10 cellular contexts compared by ENCODE assay signal in genomic region chr2:1743396-1744150, GRCh38. TPM values are rescaled to one million over a fixed set of nuclear protein-coding genes. Genes with fewer than 3 reads are reported as not detected.
DNase-seq lines count a peak whose midpoint lies in the region; ATAC-seq and TF ChIP-seq lines count a peak whose summit lies in the region.
"Had no signal": no experiment of that assay in that cellular context is flagged by ENCODE, and none has a peak within 500 bp of the region (broad histone marks: within the 10 kb centered on the region; RNA-seq: fewer than 3 reads in every experiment).

No MANE protein-coding gene starts in this region.

- WGBS in right lobe of liver (ENCODE audit: insufficient coverage, low coverage, low lambda C conversion rate, missing lambda C conversion rate) = 1% methylated on average over 26 of the region's 71 CpGs
- 0% methylated on average over 5 of the region's 71 CpGs; no CpG with 5 or more reads in 1 of the 2 donors for WGBS in transverse colon (ENCODE audit: low coverage in 1 of 2), 2 donors

- no peaks in the 10 kb centered on the region for H3K4me1 ChIP-seq in right lobe of liver
- peaks cover 5 to 25% (median 18%) of the 10 kb centered on the region in 4 donors for H3K4me1 ChIP-seq in transverse colon
- H3K4me1 ChIP-seq in effector memory CD4-positive, alpha-beta T cell (ENCODE audit: control insufficient read depth, insufficient read depth, low read length, poor library complexity, severe bottlenecking) = no peaks in the 10 kb centered on the region

- H3K27ac ChIP-seq in right lobe of liver (peak overlapping the region; percentile 58 to 87 (median 63)), transverse colon (peak overlapping the region; percentile 93 to 96 (median 93))
- H3K27ac ChIP-seq in effector memory CD4-positive, alpha-beta T cell (ENCODE audit: insufficient read depth, low read length, poor library complexity, severe bottlenecking) = no peak overlapping the region
- H3K27ac ChIP-seq: KMS-11 had no signal

- H3K9me3 ChIP-seq in right lobe of liver (no peaks in the 10 kb centered on the region), transverse colon (no peaks in the 10 kb centered on the region)
- H3K9me3 ChIP-seq in effector memory CD4-positive, alpha-beta T cell (ENCODE audit: control insufficient read depth, low read length) = no peaks in the 10 kb centered on the region

- DNase-seq in NCI-H2081 (lab: John Stamatoyannopoulos, UW) (peak; percentile 52), NCI-H2081 treated with DMSO at 0.1 percent for 48 hours (lab: John Stamatoyannopoulos, UW) (no peak), choroid plexus epithelial cell (ENCODE audit: low read depth) (peak; percentile 69), right lobe of liver (peak in 2 of 3 donors; percentile 45 to 53), transverse colon (no peak)
- DNase-seq in effector memory CD4-positive, alpha-beta T cell = no peak
- DNase-seq: CD4-positive, CD25-positive, alpha-beta regulatory T cell had no signal

- TF ChIP-seq POLR2A in right lobe of liver (IDR thresholded peaks at IDR 0.05) (no peak), transverse colon (IDR thresholded peaks at IDR 0.05) (no peak)

- in situ Hi-C loops in transverse colon (cut with MboI; ENCODE audit: low pct_ligation_motif_present in 1 of 4, low pct_unique_long_range_greater_than_20kb in 1 of 4, low sequenced_read_pairs in 3 of 4) = loop anchor here (10.0 to 25.0 kb wide), 4 partner anchors 71 to 156 kb away; no protein-coding TSS in a partner anchor

- H3K36me3 ChIP-seq in right lobe of liver (no peaks in the 10 kb centered on the region), transverse colon (no peaks in the 10 kb centered on the region)
- no peaks in the 10 kb centered on the region for H3K36me3 ChIP-seq in effector memory CD4-positive, alpha-beta T cell (ENCODE audit: control insufficient read depth, insufficient read depth, low read length)

- peak; percentile 4 to 35 (median 9) for ATAC-seq in right lobe of liver
- ATAC-seq in GM18517 (IDR thresholded peaks at IDR 0.05; ENCODE audit: unreplicated experiment) = no peak
- ATAC-seq in HG02938 (IDR thresholded peaks at IDR 0.05; ENCODE audit: unreplicated experiment) = no peak

- peak overlapping the region; percentile 77 for H3K4me3 ChIP-seq in choroid plexus epithelial cell (ENCODE audit: low read depth, low read length)
- peak overlapping the region; percentile 40 to 49 (median 46) for H3K4me3 ChIP-seq in right lobe of liver
- H3K4me3 ChIP-seq in transverse colon = peak overlapping the region; percentile 37 to 80 (median 66)
- no peak overlapping the region for H3K4me3 ChIP-seq in effector memory CD4-positive, alpha-beta T cell (ENCODE audit: insufficient read depth, low read depth, low read length, poor library complexity, severe bottlenecking)

- intact Hi-C loops in right lobe of liver (cut with DNase I) = no loop called here
- intact Hi-C loops in transverse colon (cut with DNase I; ENCODE audit: low total_unique reads) = loop anchor here (2.0 kb wide), 1 partner anchor 91 kb away; no protein-coding TSS in a partner anchor

- no peak for TF ChIP-seq EP300 in transverse colon (IDR thresholded peaks at IDR 0.05; ENCODE audit: low read depth)

- H3K27me3 ChIP-seq in right lobe of liver = no peaks in the 10 kb centered on the region
- H3K27me3 ChIP-seq in transverse colon = peaks cover 31% of the 10 kb centered on the region
- H3K27me3 ChIP-seq in effector memory CD4-positive, alpha-beta T cell (replicated peaks; ENCODE audit: control insufficient read depth, insufficient read depth, low read length, poor library complexity, severe bottlenecking) = no peaks in the 10 kb centered on the region

- TF ChIP-seq CTCF in choroid plexus epithelial cell (conservative IDR thresholded peaks at IDR 0.05; ENCODE audit: low read depth, low read length) = no peak
- no peak for TF ChIP-seq CTCF in right lobe of liver (IDR thresholded peaks at IDR 0.05)
- no peak for TF ChIP-seq CTCF in transverse colon (IDR thresholded peaks at IDR 0.05)

RNA-seq across cellular contexts. Expression of gene PXDN, which starts 0.7 kb away (rescaled TPM):
- 10 to 100 TPM in 3 of 6 experiments, 1 to 10 TPM in 3; 5.5 to 21.0 (median 11.4) TPM for total RNA-seq in right lobe of liver
- 10 to 100 TPM in 3 of 4 donors, 1 to 10 TPM in 1; 9.0 to 46.2 (median 18.5) TPM for total RNA-seq in transverse colon

Comparison
In these comparisons a context has a peak if more than half of its experiments do, and no peak if none do; other contexts are left out.
1. DNase-seq: peak in NCI-H2081 (2 of 2), choroid plexus epithelial cell (single experiment) and right lobe of liver (2 of 3); none in NCI-H2081 treated with DMSO at 0.1 percent for 48 hours (single experiment), transverse colon (single experiment) and effector memory CD4-positive, alpha-beta T cell (0 of 3).
2. ATAC-seq: peak in right lobe of liver (4 of 4); none in GM18517 (single experiment) and HG02938 (single experiment).